Comparison of ENCODE assay signal across 29 cellular contexts in genomic region chr7:129462445-129462844, GRCh38. TPM values are rescaled to one million over a fixed set of nuclear protein-coding genes. Genes with fewer than 3 reads are reported as not detected.
"Had no signal": no experiment of that assay in that cellular context is flagged by ENCODE, and none has a peak within 500 bp of the region (broad histone marks: within the 10 kb centered on the region; RNA-seq: fewer than 3 reads in every experiment).

No MANE protein-coding gene starts in this region.

- H3K9me3 Mint-ChIP-seq: activated CD4-positive, alpha-beta memory T cell treated with anti-CD3 and anti-CD28 coated beads, Interleukin-2, amount 10 ng/mL, durations not matched to agents 7 days and 5 days; activated CD4-positive, alpha-beta T cell treated with anti-CD3 and anti-CD28 coated beads, Interleukin-2, amount 10 ng/mL, durations not matched to agents 7 days and 5 days; activated T-cell treated with anti-CD3 and anti-CD28 coated beads, Interleukin-2, amount 50 U/mL, for 4 hours; activated T-helper 17 cell treated with anti-CD3 and anti-CD28 coated beads, Interleukin-2, amount 50 U/mL, for 72 hours; mesothelial cell of epicardium; naive B cell had no signal

- H3K27ac Mint-ChIP-seq: activated CD4-positive, alpha-beta memory T cell treated with anti-CD3 and anti-CD28 coated beads, Interleukin-2, amount 10 ng/mL, durations not matched to agents 7 days and 5 days; activated CD4-positive, alpha-beta T cell treated with anti-CD3 and anti-CD28 coated beads, Interleukin-2, amount 10 ng/mL, durations not matched to agents 7 days and 5 days; activated T-helper 17 cell treated with anti-CD3 and anti-CD28 coated beads, Interleukin-2, amount 50 U/mL, for 72 hours; mesothelial cell of epicardium; naive B cell; progenitor cell of endocrine pancreas had no signal

- ATAC-seq: activated CD4-positive, CD25-positive, alpha-beta regulatory T cell treated with anti-CD3 and anti-CD28 coated beads, Interleukin-2, amount 50 U/mL, for 24 hours; activated T-cell treated with anti-CD3 and anti-CD28 coated beads, Interleukin-2, amount 50 U/mL, for 4 hours; activated T-helper 17 cell treated with anti-CD3 and anti-CD28 coated beads, Interleukin-2, amount 50 U/mL, for 72 hours; right lobe of liver; stimulated activated naive CD8-positive, alpha-beta T cell treated with anti-CD3 and anti-CD28 coated beads, Interleukin-15, Interleukin-2, amounts not matched to agents 100 U/mL and 50 U/mL, for 24 hours had no signal

- H3K4me3 Mint-ChIP-seq: activated CD4-positive, alpha-beta memory T cell treated with anti-CD3 and anti-CD28 coated beads, Interleukin-2, amount 10 ng/mL, durations not matched to agents 7 days and 5 days; activated CD4-positive, alpha-beta T cell treated with anti-CD3 and anti-CD28 coated beads, Interleukin-2, amount 10 ng/mL, durations not matched to agents 7 days and 5 days; activated T-cell treated with anti-CD3 and anti-CD28 coated beads, Interleukin-2, amount 50 U/mL, for 4 hours; activated T-helper 17 cell treated with anti-CD3 and anti-CD28 coated beads, Interleukin-2, amount 50 U/mL, for 72 hours; mesothelial cell of epicardium; naive B cell had no signal

- H3K36me3 Mint-ChIP-seq: mesothelial cell of epicardium, naive B cell had no signal

- DNase-seq: activated CD4-positive, alpha-beta memory T cell treated with anti-CD3 and anti-CD28 coated beads, Interleukin-2, amount 10 ng/mL, durations not matched to agents 7 days and 5 days; activated CD4-positive, alpha-beta T cell treated with anti-CD3 and anti-CD28 coated beads, Interleukin-2, amount 10 ng/mL, durations not matched to agents 7 days and 5 days; activated CD8-positive, alpha-beta memory T cell treated with anti-CD3 and anti-CD28 coated beads, Interleukin-2, amount 50 U/mL, for 48 hours; activated gamma-delta T cell treated with Interleukin-2 at 50 U/mL for 16 hours; activated naive CD4-positive, alpha-beta T cell treated with anti-CD3 and anti-CD28 coated beads, Interleukin-2, amount 50 U/mL, for 16 hours; activated T-cell treated with anti-CD3 and anti-CD28 coated beads, Interleukin-2, amount 50 U/mL, for 4 hours; amniotic stem cell; central memory CD4-positive, alpha-beta T cell; dermis blood vessel endothelial cell; effector CD4-positive, alpha-beta T cell; esophagus squamous epithelium; foreskin melanocyte; islet precursor cell; naive B cell; ovary; right lobe of liver; stimulated activated CD4-positive, alpha-beta T cell treated with anti-CD3 and anti-CD28 coated beads, Interleukin-2, amount 100 ng/mL, for 48 hours; stimulated activated naive CD8-positive, alpha-beta T cell treated with anti-CD3 and anti-CD28 coated beads, Interleukin-15, Interleukin-2, amounts not matched to agents 100 U/mL and 50 U/mL, for 24 hours; trophoblast cell; WERI-Rb-1 had no signal

- H3K4me1 Mint-ChIP-seq: activated CD4-positive, alpha-beta memory T cell treated with anti-CD3 and anti-CD28 coated beads, Interleukin-2, amount 10 ng/mL, durations not matched to agents 7 days and 5 days; activated CD4-positive, alpha-beta T cell treated with anti-CD3 and anti-CD28 coated beads, Interleukin-2, amount 10 ng/mL, durations not matched to agents 7 days and 5 days; activated T-helper 17 cell treated with anti-CD3 and anti-CD28 coated beads, Interleukin-2, amount 50 U/mL, for 72 hours; naive B cell had no signal

- H3K27me3 Mint-ChIP-seq: activated CD4-positive, alpha-beta memory T cell treated with anti-CD3 and anti-CD28 coated beads, Interleukin-2, amount 10 ng/mL, durations not matched to agents 7 days and 5 days; activated CD4-positive, alpha-beta T cell treated with anti-CD3 and anti-CD28 coated beads, Interleukin-2, amount 10 ng/mL, durations not matched to agents 7 days and 5 days; activated T-helper 17 cell treated with anti-CD3 and anti-CD28 coated beads, Interleukin-2, amount 50 U/mL, for 72 hours; naive B cell; progenitor cell of endocrine pancreas had no signal

RNA-seq across cellular contexts. Expression of gene SMKR1, which starts 39.9 kb away (rescaled TPM):
- total RNA-seq: liver, right lobe of liver, skeletal muscle tissue, subcutaneous adipose tissue, thoracic aorta, vagina had no signal
